ENCODE assay signal across 8 cellular contexts in genomic region chr5:98775246-98775961, GRCh38. TPM values are rescaled to one million over a fixed set of nuclear protein-coding genes. Genes with fewer than 3 reads are reported as not detected.
DNase-seq lines count a peak whose midpoint lies in the region; ATAC-seq and TF ChIP-seq lines count a peak whose summit lies in the region.

No MANE protein-coding gene starts in this region.

- DNase-seq in GM12865 (ENCODE audit: low read depth) = no peak
- DNase-seq in fibroblast of the aortic adventitia (ENCODE audit: low read depth) = no peak
- DNase-seq in psoas muscle = no peak
- DNase-seq in 8988T = no peak
- no peak for DNase-seq in activated CD4-positive, alpha-beta T cell treated with anti-CD3 and anti-CD28 coated beads, Interleukin-2, amount 50 U/mL, for 1 hour

- ATAC-seq in psoas muscle (no peak), HG03280 (IDR thresholded peaks at IDR 0.05; ENCODE audit: unreplicated experiment) (no peak), HG03139 (IDR thresholded peaks at IDR 0.05; ENCODE audit: unreplicated experiment) (no peak)

- peaks cover 15% of the 10 kb centered on the region; the same call in 1 of the 2 replicates for H3K79me2 ChIP-seq in SU-DHL-6 (ENCODE audit: insufficient read depth, low read length)

- no peaks in the 10 kb centered on the region for H3K27me3 ChIP-seq in SU-DHL-6 (ENCODE audit: low read length)
- no peaks in the 10 kb centered on the region for H3K27me3 ChIP-seq in psoas muscle (ENCODE audit: insufficient read depth in 3 of 3, low read length in 2 of 3)

- peaks cover 17% of the 10 kb centered on the region; the same call in 1 of the 2 replicates for H3F3A ChIP-seq in SU-DHL-6 (ENCODE audit: insufficient read depth)

- peaks cover 52% of the 10 kb centered on the region for H3K4me1 ChIP-seq in psoas muscle

- no peak for TF ChIP-seq CTCF in GM12865 (IDR thresholded peaks at IDR 0.05; ENCODE audit: insufficient read depth, low read depth, low read length, missing control alignments)
- TF ChIP-seq CTCF in SU-DHL-6 (IDR thresholded peaks at IDR 0.05; ENCODE audit: insufficient read depth, low read length, poor library complexity, severe bottlenecking) = no peak
- no peak for TF ChIP-seq CTCF in fibroblast of the aortic adventitia (IDR thresholded peaks at IDR 0.05; ENCODE audit: insufficient read depth, low read length)
- no peak for TF ChIP-seq CTCF in psoas muscle (IDR thresholded peaks at IDR 0.05)

- peak overlapping the region; percentile 80 for H3K4me2 ChIP-seq in SU-DHL-6 (ENCODE audit: low read depth, low read length, poor library complexity, severe bottlenecking)

- H3K36me3 ChIP-seq in SU-DHL-6 (ENCODE audit: low read length) = no peaks in the 10 kb centered on the region
- peaks cover 0 to under 1% of the 10 kb centered on the region in 2 donors for H3K36me3 ChIP-seq in psoas muscle (ENCODE audit: insufficient read depth in 1 of 2, low read depth in 1 of 2)

- no peak overlapping the region for H2AFZ ChIP-seq in SU-DHL-6 (ENCODE audit: low read depth, low read length, severe bottlenecking)

- 22 to 33% (median 27%) methylated on average over 12 of the region's 12 CpGs for WGBS in psoas muscle, 3 donors

- H4K20me1 ChIP-seq in SU-DHL-6 (ENCODE audit: low read depth, low read length) = peaks cover 22% of the 10 kb centered on the region

- H3K27ac ChIP-seq in SU-DHL-6 (ENCODE audit: low read depth, low read length) = no peak overlapping the region
- H3K27ac ChIP-seq in psoas muscle = peak overlapping the region; percentile 97

- peak overlapping the region; percentile 74 for H3K9ac ChIP-seq in SU-DHL-6 (ENCODE audit: low read length)

- intact Hi-C loops in psoas muscle (cut with DNase I) = loop anchor here in 1 of 2 donors (10.0 kb wide), 1 partner anchor 149 kb away; the partner anchor contains the start of gene CHD1

- H3K9me3 ChIP-seq in SU-DHL-6 (ENCODE audit: insufficient read depth, low read length) = no peaks in the 10 kb centered on the region
- H3K9me3 ChIP-seq in psoas muscle = no peaks in the 10 kb centered on the region

- H3K9me2 ChIP-seq in SU-DHL-6 (replicated peaks; ENCODE audit: insufficient read depth, low read length) = no peaks in the 10 kb centered on the region

- H3K4me3 ChIP-seq in GM12865 (ENCODE audit: low read depth, low read length) (peak overlapping the region; percentile 66), SU-DHL-6 (ENCODE audit: insufficient read depth, low read length, poor library complexity, severe bottlenecking) (peak overlapping the region; percentile 74), fibroblast of the aortic adventitia (ENCODE audit: low read depth, low read length) (peak overlapping the region; percentile 80), psoas muscle (peak overlapping the region; percentile 92)

RNA-seq across cellular contexts. Expression of gene RGMB, which starts 1.9 kb away (rescaled TPM):
- total RNA-seq in fibroblast of the aortic adventitia (ENCODE audit: low replicate concordance) (17.6 and 145 TPM in 2 replicates), psoas muscle (10 to 100 TPM; 14.1 to 25.7 (median 23.6) TPM)
- polyA plus RNA-seq in psoas muscle = 10 to 100 TPM in 1 of 3 donors, 1 to 10 TPM in 2; 8.2 to 12.9 (median 8.2) TPM
